In genomic region chr5:120039111-120039510, GRCh38 we compare ENCODE assay signal across 35 cellular contexts.
"Had no signal": no experiment of that assay in that cellular context is flagged by ENCODE, and none has a peak within 500 bp of the region (broad histone marks: within the 10 kb centered on the region; RNA-seq: fewer than 3 reads in every experiment).

No MANE protein-coding gene starts in this region.

- H3K36me3 ChIP-seq: ascending aorta, breast epithelium, cardiac muscle cell, gastrocnemius medialis, heart left ventricle, WERI-Rb-1 had no signal

- H3K4me3 ChIP-seq: ascending aorta, breast epithelium, cardiac muscle cell, gastrocnemius medialis, heart left ventricle had no signal

- H3K9me3 ChIP-seq: ascending aorta, breast epithelium, gastrocnemius medialis, heart left ventricle had no signal

- H3K9me3 Mint-ChIP-seq: activated CD4-positive, alpha-beta memory T cell treated with anti-CD3 and anti-CD28 coated beads, Interleukin-2, amount 10 ng/mL, durations not matched to agents 7 days and 5 days; activated CD4-positive, alpha-beta T cell treated with anti-CD3 and anti-CD28 coated beads, Interleukin-2, amount 10 ng/mL, durations not matched to agents 7 days and 5 days; activated naive CD4-positive, alpha-beta T cell treated with anti-CD3 and anti-CD28 coated beads, Interleukin-2, amount 50 U/mL, for 72 hours; activated naive CD8-positive, alpha-beta T cell treated with anti-CD3 and anti-CD28 coated beads, Interleukin-2, amount 10 ng/mL, durations not matched to agents 7 days and 5 days; activated T-cell treated with anti-CD3 and anti-CD28 coated beads, Interleukin-2, amount 50 U/mL, for 24 hours; brain; T-helper 2 cell treated with Interferon-gamma antibody and Interleukin-4, amounts not matched to agents 5 μg/mL and 100 μg/mL, for 36 hours had no signal

- H3K4me3 Mint-ChIP-seq: activated CD4-positive, alpha-beta memory T cell treated with anti-CD3 and anti-CD28 coated beads, Interleukin-2, amount 10 ng/mL, durations not matched to agents 7 days and 5 days; activated CD4-positive, alpha-beta T cell treated with anti-CD3 and anti-CD28 coated beads, Interleukin-2, amount 10 ng/mL, durations not matched to agents 7 days and 5 days; activated naive CD4-positive, alpha-beta T cell treated with anti-CD3 and anti-CD28 coated beads, Interleukin-2, amount 10 ng/mL, durations not matched to agents 7 days and 5 days; activated naive CD8-positive, alpha-beta T cell treated with anti-CD3 and anti-CD28 coated beads, Interleukin-2, amount 10 ng/mL, durations not matched to agents 7 days and 5 days; activated T-cell treated with anti-CD3 and anti-CD28 coated beads, Interleukin-2, amount 50 U/mL, for 24 hours; activated T-cell treated with anti-CD3 and anti-CD28 coated beads, Interleukin-2, amount 50 U/mL, for 72 hours; brain; central memory CD8-positive, alpha-beta T cell; effector memory CD8-positive, alpha-beta T cell; T-cell; T-helper 17 cell; T-helper 2 cell treated with Interferon-gamma antibody and Interleukin-4, amounts not matched to agents 5 μg/mL and 100 μg/mL, for 36 hours had no signal

- H3K27ac ChIP-seq: ascending aorta, breast epithelium, cardiac muscle cell, gastrocnemius medialis, heart left ventricle, WERI-Rb-1 had no signal

- H3K27me3 Mint-ChIP-seq: activated CD4-positive, alpha-beta memory T cell treated with anti-CD3 and anti-CD28 coated beads, Interleukin-2, amount 10 ng/mL, durations not matched to agents 7 days and 5 days; activated CD4-positive, alpha-beta T cell treated with anti-CD3 and anti-CD28 coated beads, Interleukin-2, amount 10 ng/mL, durations not matched to agents 7 days and 5 days; activated naive CD4-positive, alpha-beta T cell treated with anti-CD3 and anti-CD28 coated beads, Interleukin-2, amount 10 ng/mL, durations not matched to agents 7 days and 5 days; activated naive CD8-positive, alpha-beta T cell treated with anti-CD3 and anti-CD28 coated beads, Interleukin-2, amount 10 ng/mL, durations not matched to agents 7 days and 5 days; activated T-cell treated with anti-CD3 and anti-CD28 coated beads, Interleukin-2, amount 50 U/mL, for 24 hours; brain; central memory CD8-positive, alpha-beta T cell; effector memory CD8-positive, alpha-beta T cell; T-cell; T-helper 17 cell had no signal

- H3K36me3 Mint-ChIP-seq: activated naive CD4-positive, alpha-beta T cell treated with anti-CD3 and anti-CD28 coated beads, Interleukin-2, amount 10 ng/mL, durations not matched to agents 7 days and 5 days; activated naive CD4-positive, alpha-beta T cell treated with anti-CD3 and anti-CD28 coated beads, Interleukin-2, amount 50 U/mL, for 72 hours; activated naive CD8-positive, alpha-beta T cell treated with anti-CD3 and anti-CD28 coated beads, Interleukin-2, amount 10 ng/mL, durations not matched to agents 7 days and 5 days; brain; T-cell had no signal

- ATAC-seq: activated naive CD4-positive, alpha-beta T cell treated with anti-CD3 and anti-CD28 coated beads, Interleukin-2, amount 50 U/mL, for 72 hours; activated T-cell treated with anti-CD3 and anti-CD28 coated beads, Interleukin-2, amount 50 U/mL, for 72 hours; effector memory CD8-positive, alpha-beta T cell; esophagus mucosa; gastrocnemius medialis; heart left ventricle; T-cell; T-helper 17 cell had no signal

- H3K4me1 Mint-ChIP-seq: activated CD4-positive, alpha-beta memory T cell treated with anti-CD3 and anti-CD28 coated beads, Interleukin-2, amount 10 ng/mL, durations not matched to agents 7 days and 5 days; activated CD4-positive, alpha-beta T cell treated with anti-CD3 and anti-CD28 coated beads, Interleukin-2, amount 10 ng/mL, durations not matched to agents 7 days and 5 days; activated naive CD4-positive, alpha-beta T cell treated with anti-CD3 and anti-CD28 coated beads, Interleukin-2, amount 10 ng/mL, durations not matched to agents 7 days and 5 days; activated naive CD8-positive, alpha-beta T cell treated with anti-CD3 and anti-CD28 coated beads, Interleukin-2, amount 10 ng/mL, durations not matched to agents 7 days and 5 days; brain; central memory CD8-positive, alpha-beta T cell; T-cell; T-helper 17 cell had no signal

- DNase-seq: activated CD4-positive, alpha-beta memory T cell treated with anti-CD3 and anti-CD28 coated beads, Interleukin-2, amount 10 ng/mL, durations not matched to agents 7 days and 5 days; activated CD4-positive, alpha-beta T cell treated with anti-CD3 and anti-CD28 coated beads for 4 hours; activated CD4-positive, alpha-beta T cell treated with anti-CD3 and anti-CD28 coated beads, Interleukin-2, amount 10 ng/mL, durations not matched to agents 7 days and 5 days; activated CD4-positive, alpha-beta T cell treated with anti-CD3 and anti-CD28 coated beads, Interleukin-2, amount 50 U/mL, for 4 hours; activated CD4-positive, CD25-positive, alpha-beta regulatory T cell; activated CD4-positive, CD25-positive, alpha-beta regulatory T cell treated with anti-CD3 and anti-CD28 coated beads, Interleukin-2, amount 50 U/mL, for 72 hours; activated CD8-positive, alpha-beta memory T cell treated with anti-CD3 and anti-CD28 coated beads, Interleukin-2, amount 50 U/mL, for 48 hours; activated gamma-delta T cell; activated naive CD4-positive, alpha-beta T cell; activated naive CD4-positive, alpha-beta T cell treated with anti-CD3 and anti-CD28 coated beads, Interleukin-2, amount 10 ng/mL, durations not matched to agents 7 days and 5 days; activated naive CD8-positive, alpha-beta T cell treated with anti-CD3 and anti-CD28 coated beads, Interleukin-2, amount 10 ng/mL, durations not matched to agents 7 days and 5 days; activated T-cell treated with anti-CD3 and anti-CD28 coated beads for 4 hours; activated T-cell treated with anti-CD3 and anti-CD28 coated beads, Interleukin-2, amount 50 U/mL, for 24 hours; activated T-cell treated with anti-CD3 and anti-CD28 coated beads, Interleukin-2, amount 50 U/mL, for 72 hours; cortex of kidney; dermis blood vessel endothelial cell; effector CD4-positive, alpha-beta T cell; effector memory CD8-positive, alpha-beta T cell; foreskin fibroblast; gastrocnemius medialis; glutamatergic neuron; heart left ventricle; SW 1271; T-cell; T-helper 17 cell; T1000; WERI-Rb-1 had no signal

- H3K4me1 ChIP-seq: ascending aorta, breast epithelium, gastrocnemius medialis, heart left ventricle had no signal

- H3K27ac Mint-ChIP-seq: activated CD4-positive, alpha-beta memory T cell treated with anti-CD3 and anti-CD28 coated beads, Interleukin-2, amount 10 ng/mL, durations not matched to agents 7 days and 5 days; activated CD4-positive, alpha-beta T cell treated with anti-CD3 and anti-CD28 coated beads, Interleukin-2, amount 10 ng/mL, durations not matched to agents 7 days and 5 days; activated naive CD4-positive, alpha-beta T cell treated with anti-CD3 and anti-CD28 coated beads, Interleukin-2, amount 10 ng/mL, durations not matched to agents 7 days and 5 days; activated naive CD4-positive, alpha-beta T cell treated with anti-CD3 and anti-CD28 coated beads, Interleukin-2, amount 50 U/mL, for 72 hours; activated naive CD8-positive, alpha-beta T cell treated with anti-CD3 and anti-CD28 coated beads, Interleukin-2, amount 10 ng/mL, durations not matched to agents 7 days and 5 days; activated T-cell treated with anti-CD3 and anti-CD28 coated beads, Interleukin-2, amount 50 U/mL, for 24 hours; activated T-cell treated with anti-CD3 and anti-CD28 coated beads, Interleukin-2, amount 50 U/mL, for 72 hours; brain; effector memory CD8-positive, alpha-beta T cell; T-cell; T-helper 17 cell; T-helper 2 cell treated with Interferon-gamma antibody and Interleukin-4, amounts not matched to agents 5 μg/mL and 100 μg/mL, for 36 hours had no signal

- H3K27me3 ChIP-seq: ascending aorta, breast epithelium, cardiac muscle cell, gastrocnemius medialis, heart left ventricle had no signal
